In the genomic region with DNA sequence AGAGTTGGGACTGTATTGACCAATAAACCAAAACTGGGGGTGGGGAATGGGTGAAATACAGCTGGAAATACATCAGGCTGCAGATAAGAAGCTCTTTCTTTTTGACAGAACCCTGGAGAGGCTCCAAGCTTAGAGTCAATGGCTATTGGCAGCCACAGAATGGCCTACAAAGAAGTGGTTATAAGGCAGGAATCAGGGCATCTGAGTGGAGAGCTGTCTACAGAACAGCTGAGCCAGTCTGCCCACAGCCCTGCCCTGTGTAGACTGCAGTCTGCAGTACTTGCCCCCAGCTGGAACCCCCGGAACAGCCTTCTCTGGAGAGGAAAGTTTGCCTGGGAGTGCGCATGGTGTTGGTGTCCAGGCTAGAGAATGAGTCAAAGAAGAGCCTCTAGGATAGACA, we compare ENCODE assay signal across 19 cellular contexts.
DNase-seq lines count a peak whose midpoint lies in the region; ATAC-seq, FAIRE-seq and TF ChIP-seq lines count a peak whose summit lies in the region.
"Had no signal": no experiment of that assay in that cellular context is flagged by ENCODE, and none has a peak within 500 bp of the region (broad histone marks: within the 10 kb centered on the region; RNA-seq: fewer than 3 reads in every experiment).

No MANE protein-coding gene starts in this region.

- DNase-seq in Ammon's horn (ENCODE audit: low spot score): peak; percentile 94
- DNase-seq in K562 (ENCODE audit: extremely low read depth in 1 of 4, low spot score in 3 of 4): no peak
- peak; percentile 44 to 93 (median 81) for DNase-seq in head of caudate nucleus
- DNase-seq in occipital lobe (lab: John Stamatoyannopoulos, UW): peak; percentile 67
- no peak for DNase-seq in GDM1 (lab: John Stamatoyannopoulos, UW)
- DNase-seq in naive thymus-derived CD8-positive, alpha-beta T cell: no peak
- DNase-seq: 8988T, Caco-2, DMS53, HCEC 1CT, NCI-H1436 treated with DMSO at 0.1 percent for 48 hours, NCI-H2081, NCI-H524 had no signal

- H3K27me3 ChIP-seq in K562 (ENCODE audit: control insufficient read depth in 2 of 2, insufficient read depth in 2 of 2, low read length in 2 of 2): no peaks in the 10 kb centered on the region; a peak in 1 of 5 replicates

- H3K9ac ChIP-seq in K562 (ENCODE audit: insufficient read depth in 1 of 2, low read depth in 2 of 2, low read length in 2 of 2): no peak overlapping the region

- BruUV-seq in K562 (replicated peaks; lab: Mats Ljungman, UMichigan): no TSS peak

- H3K36me3 Mint-ChIP-seq in naive thymus-derived CD8-positive, alpha-beta T cell: peaks cover 0 to 12% (median 11%) of the 10 kb centered on the region in 3 donors

- H4K20me1 ChIP-seq in K562 (replicated peaks; ENCODE audit: control insufficient read depth, insufficient read depth, low read length): no peaks in the 10 kb centered on the region

- no peak overlapping the region for H3K4me3 ChIP-seq in K562
- H3K4me3 ChIP-seq: GM12878 had no signal

- H3K4me2 ChIP-seq in K562 (ENCODE audit: insufficient read depth, low read length): no peak overlapping the region

- CTCF ChIA-PET in K562 (lab: Yijun Ruan, JAX; ENCODE audit: low intra/inter-chr PET ratio): no interaction called here

- H3K4me1 ChIP-seq in K562 (replicated peaks in 1 of 2; ENCODE audit: control insufficient read depth in 2 of 2, insufficient read depth in 2 of 2, low read length in 2 of 2): no peaks in the 10 kb centered on the region
- H3K4me1 ChIP-seq: Caco-2 had no signal

- 47% methylated on average over 2 of the region's 2 CpGs for WGBS in K562 (ENCODE audit: insufficient coverage, low coverage, missing lambda C conversion rate)

- no peaks in the 10 kb centered on the region for H3K9me3 ChIP-seq in K562 (replicated peaks; ENCODE audit: control insufficient read depth, insufficient read depth, low read depth, low read length)
- H3K9me3 ChIP-seq: Caco-2 had no signal

- no peak overlapping the region for H3K27ac Mint-ChIP-seq in naive thymus-derived CD8-positive, alpha-beta T cell

- no peak for ATAC-seq in K562
- no peak for ATAC-seq in naive thymus-derived CD8-positive, alpha-beta T cell
- ATAC-seq in HG03025 (IDR thresholded peaks at IDR 0.05; ENCODE audit: low FRiP score, unreplicated experiment): no peak
- ATAC-seq in HG02623 (IDR thresholded peaks at IDR 0.05; ENCODE audit: unreplicated experiment): no peak
- ATAC-seq: GM12878 had no signal

- TF ChIP-seq EP300 in K562 (IDR thresholded peaks at IDR 0.05; ENCODE audit: low read length): no peak

- in situ Hi-C loops in K562 (cut with MboI): no loop called here

- no peaks in the 10 kb centered on the region for H3K27me3 Mint-ChIP-seq in naive thymus-derived CD8-positive, alpha-beta T cell

- TF ChIP-seq CTCF in K562 (IDR thresholded peaks at IDR 0.05 in 2 of 3, conservative IDR thresholded peaks at IDR 0.05 in 1 of 3; ENCODE audit: insufficient read depth in 2 of 3, low read depth in 1 of 3, low read length in 3 of 3): no peak

- no peaks in the 10 kb centered on the region for H3K36me3 ChIP-seq in K562 (ENCODE audit: control insufficient read depth, insufficient read depth, low read length)

- H3K4me1 Mint-ChIP-seq in naive thymus-derived CD8-positive, alpha-beta T cell: peaks cover 7 to 17% (median 13%) of the 10 kb centered on the region in 4 donors

- H3K9me1 ChIP-seq in K562 (ENCODE audit: control insufficient read depth, insufficient read depth, low read length): no peaks in the 10 kb centered on the region

- H3K4me3 Mint-ChIP-seq in naive thymus-derived CD8-positive, alpha-beta T cell: no peak overlapping the region

- H3K9me3 Mint-ChIP-seq in naive thymus-derived CD8-positive, alpha-beta T cell: no peaks in the 10 kb centered on the region

- intact Hi-C loops in K562 (cut with micrococcal nuclease): no loop called here
- intact Hi-C loops in head of caudate nucleus (cut with DNase I): no loop called here

- no peak for TF ChIP-seq RAD21 in K562 (CRISPR knock-in tag; conservative IDR thresholded peaks at IDR 0.05 in 1 of 2, IDR thresholded peaks at IDR 0.05 in 1 of 2)

- H2AFZ ChIP-seq in K562 (ENCODE audit: low read depth, low read length): no peak overlapping the region

- POLR2A ChIA-PET in K562 (lab: Yijun Ruan, JAX): no interaction called here
- POLR2A ChIA-PET in naive thymus-derived CD8-positive, alpha-beta T cell (lab: Charles Lee): no interaction called here

- no peaks in the 10 kb centered on the region for H3K79me2 ChIP-seq in K562 (ENCODE audit: control insufficient read depth, insufficient read depth, low read length)

- no peak for TF ChIP-seq POLR2A in K562 (conservative IDR thresholded peaks at IDR 0.05)

- no peak overlapping the region for H3K27ac ChIP-seq in K562 (ENCODE audit: extremely low read depth, low read depth, low read length)
- H3K27ac ChIP-seq: C4-2B, HL-60 had no signal

- no peak for FAIRE-seq in K562 (lab: Jason Lieb, UNC)
- FAIRE-seq: GM12878, GM18507 had no signal

TF ChIP-seq in K562, 482 proteins besides CTCF, POLR2A, EP300 and RAD21:
- TF ChIP-seq ZEB2 (IDR thresholded peaks at IDR 0.05) (no peak), DMBX1 (CRISPR knock-in tag; IDR thresholded peaks at IDR 0.05; ENCODE audit: borderline replicate concordance) (no peak), HSF4 (CRISPR knock-in tag; IDR thresholded peaks at IDR 0.05; ENCODE audit: borderline replicate concordance) (no peak)
- TF ChIP-seq, protein P1, sequence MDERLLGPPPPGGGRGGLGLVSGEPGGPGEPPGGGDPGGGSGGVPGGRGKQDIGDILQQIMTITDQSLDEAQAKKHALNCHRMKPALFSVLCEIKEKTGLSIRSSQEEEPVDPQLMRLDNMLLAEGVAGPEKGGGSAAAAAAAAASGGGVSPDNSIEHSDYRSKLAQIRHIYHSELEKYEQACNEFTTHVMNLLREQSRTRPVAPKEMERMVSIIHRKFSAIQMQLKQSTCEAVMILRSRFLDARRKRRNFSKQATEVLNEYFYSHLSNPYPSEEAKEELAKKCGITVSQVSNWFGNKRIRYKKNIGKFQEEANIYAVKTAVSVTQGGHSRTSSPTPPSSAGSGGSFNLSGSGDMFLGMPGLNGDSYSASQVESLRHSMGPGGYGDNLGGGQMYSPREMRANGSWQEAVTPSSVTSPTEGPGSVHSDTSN (CRISPR knock-in tag; IDR thresholded peaks at IDR 0.05; ENCODE audit: low read depth): no peak
- TF ChIP-seq, protein P1 (tag; conservative IDR thresholded peaks at IDR 0.05; ENCODE audit: low read depth): peak; percentile 73

Comparison
In these comparisons a context has a peak if more than half of its experiments do, and no peak if none do; other contexts are left out.
1. DNase-seq: peak in Ammon's horn (single experiment), head of caudate nucleus (42 of 42) and occipital lobe (single experiment); none in K562 (0 of 4), GDM1 (single experiment) and naive thymus-derived CD8-positive, alpha-beta T cell (0 of 10).